In the genomic region with DNA sequence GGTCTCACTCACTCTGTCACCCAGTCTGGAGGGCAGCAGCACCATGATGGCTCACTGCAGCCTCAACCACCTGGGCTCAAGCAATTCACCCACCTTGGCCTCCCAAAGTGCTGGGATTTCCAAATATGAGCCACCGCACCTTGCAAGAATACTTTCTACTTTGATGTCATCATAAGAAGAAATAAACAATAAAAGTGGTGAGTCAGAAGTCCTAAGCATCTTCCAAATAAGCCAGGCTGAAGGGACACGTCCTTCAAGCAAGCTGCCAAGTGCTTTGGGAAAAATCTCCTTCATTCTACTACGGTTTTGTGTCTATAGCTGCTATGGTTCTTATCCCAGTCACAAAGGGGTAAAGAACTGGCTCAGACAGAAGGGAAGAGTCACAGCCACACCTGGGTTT, we compare ENCODE assay signal across 22 cellular contexts. TPM values are rescaled to one million over a fixed set of nuclear protein-coding genes. Genes with fewer than 3 reads are reported as not detected.
A peak's percentile ranks its signal among the peaks of the same experiment; 100 is the strongest.
DNase-seq lines count a peak whose midpoint lies in the region; FAIRE-seq and TF ChIP-seq lines count a peak whose summit lies in the region.
"Had no signal": no experiment of that assay in that cellular context is flagged by ENCODE, and none has a peak within 500 bp of the region (broad histone marks: within the 10 kb centered on the region; RNA-seq: fewer than 3 reads in every experiment).

No MANE protein-coding gene starts in this region.

- TF ChIP-seq CTCF in HFFc6 (IDR thresholded peaks at IDR 0.05) = no peak
- TF ChIP-seq CTCF in astrocyte (IDR thresholded peaks at IDR 0.05; ENCODE audit: insufficient read depth, low read depth, low read length) = no peak
- TF ChIP-seq CTCF in adrenal gland (IDR thresholded peaks at IDR 0.05) = no peak

- H3K27me3 ChIP-seq in astrocyte (ENCODE audit: insufficient read depth, low read length) (no peaks in the 10 kb centered on the region), adrenal gland (no peaks in the 10 kb centered on the region)
- H3K27me3 ChIP-seq in effector memory CD4-positive, alpha-beta T cell (replicated peaks; ENCODE audit: control insufficient read depth, insufficient read depth, low read length, poor library complexity, severe bottlenecking) = no peaks in the 10 kb centered on the region
- H3K27me3 ChIP-seq: BLaER1, Peyer's patch had no signal

- no peaks in the 10 kb centered on the region for H3K9me3 Mint-ChIP-seq in HFFc6
- no peaks in the 10 kb centered on the region for H3K9me3 Mint-ChIP-seq in astrocyte (ENCODE audit: unreplicated experiment)

- intact Hi-C loops in adrenal gland (cut with DNase I) = no loop called here

- peak; percentile 21 for DNase-seq in AG20443 (ENCODE audit: low spot score)
- DNase-seq in HFFc6 = peak; percentile 21
- no peak for DNase-seq in astrocyte (ENCODE audit: low read depth)
- peak; percentile 61 for DNase-seq in iris pigment epithelial cell (ENCODE audit: low read depth)
- DNase-seq in effector memory CD4-positive, alpha-beta T cell = no peak
- DNase-seq in NCI-H69 (lab: John Stamatoyannopoulos, UW) = no peak
- DNase-seq in adrenal gland = no peak
- DNase-seq in H4 (ENCODE audit: low spot score) = no peak
- DNase-seq: Caco-2; CD4-positive, alpha-beta memory T cell; GDM1; GOT3; NCI-H1092 treated with DMSO at 0.1 percent for 48 hours; NCI-H1436 treated with DMSO at 0.1 percent for 48 hours; NCI-H2029; NCI-H226; NCI-H510A treated with DMSO at 0.1 percent for 48 hours; NCI-H774; NK-92 treated with Interleukin-12 subunit alpha and Interleukin-12 subunit beta, amount 100 ng/mL, for 24 hours; Peyer's patch had no signal

- H3K36me3 ChIP-seq in astrocyte (ENCODE audit: insufficient read depth, low read length) = no peaks in the 10 kb centered on the region
- no peaks in the 10 kb centered on the region for H3K36me3 ChIP-seq in effector memory CD4-positive, alpha-beta T cell (ENCODE audit: control insufficient read depth, insufficient read depth, low read length)
- no peaks in the 10 kb centered on the region for H3K36me3 ChIP-seq in adrenal gland (replicated peaks in 1 of 2)
- H3K36me3 ChIP-seq: BLaER1, Peyer's patch had no signal

- H3K4me3 Mint-ChIP-seq in HFFc6 = no peak overlapping the region
- H3K4me3 Mint-ChIP-seq in astrocyte (ENCODE audit: unreplicated experiment) = no peak overlapping the region
- H3K4me3 Mint-ChIP-seq: CD4-positive, alpha-beta memory T cell had no signal

- no peaks in the 10 kb centered on the region for H3K9me3 ChIP-seq in astrocyte (ENCODE audit: insufficient read depth, low read depth, low read length)
- no peaks in the 10 kb centered on the region for H3K9me3 ChIP-seq in effector memory CD4-positive, alpha-beta T cell (ENCODE audit: control insufficient read depth, low read length)
- H3K9me3 ChIP-seq in adrenal gland (replicated peaks in 1 of 3) = no peaks in the 10 kb centered on the region
- H3K9me3 ChIP-seq: Caco-2, Peyer's patch had no signal

- H4K20me1 ChIP-seq in astrocyte (ENCODE audit: insufficient read depth, low read length) = no peaks in the 10 kb centered on the region
- H4K20me1 ChIP-seq: BLaER1 had no signal

- H3K9ac ChIP-seq in astrocyte (ENCODE audit: low read length) = no peak overlapping the region
- H3K9ac ChIP-seq: BLaER1 had no signal

- WGBS in adrenal gland, 4 donors = 45 to 54% (median 46%) methylated on average over 3 of the region's 3 CpGs

- H3K4me3 ChIP-seq in astrocyte (ENCODE audit: insufficient read depth, low read depth, low read length) = no peak overlapping the region
- no peak overlapping the region for H3K4me3 ChIP-seq in effector memory CD4-positive, alpha-beta T cell (ENCODE audit: insufficient read depth, low read depth, low read length, poor library complexity, severe bottlenecking)
- H3K4me3 ChIP-seq in adrenal gland = no peak overlapping the region
- H3K4me3 ChIP-seq: BLaER1, Peyer's patch had no signal

- peaks cover 12% of the 10 kb centered on the region for H3K27me3 Mint-ChIP-seq in HFFc6 (ENCODE audit: insufficient read depth)
- peaks cover 5% of the 10 kb centered on the region for H3K27me3 Mint-ChIP-seq in astrocyte (ENCODE audit: low read depth, unreplicated experiment)
- H3K27me3 Mint-ChIP-seq: CD4-positive, alpha-beta memory T cell had no signal

- H3K4me1 ChIP-seq in astrocyte (ENCODE audit: insufficient read depth, low read length) (no peaks in the 10 kb centered on the region), adrenal gland (replicated peaks in 1 of 2) (no peaks in the 10 kb centered on the region)
- H3K4me1 ChIP-seq in effector memory CD4-positive, alpha-beta T cell (ENCODE audit: control insufficient read depth, insufficient read depth, low read length, poor library complexity, severe bottlenecking) = peaks cover 9% of the 10 kb centered on the region
- H3K4me1 ChIP-seq: Caco-2 had no signal

- no peak overlapping the region for H3K27ac ChIP-seq in astrocyte (ENCODE audit: low read depth, low read length)
- no peak overlapping the region for H3K27ac ChIP-seq in effector memory CD4-positive, alpha-beta T cell (ENCODE audit: insufficient read depth, low read length, poor library complexity, severe bottlenecking)
- H3K27ac ChIP-seq in adrenal gland = no peak overlapping the region
- H3K27ac ChIP-seq: BLaER1, Peyer's patch had no signal

- H3K27ac Mint-ChIP-seq in HFFc6 (no peak overlapping the region), astrocyte (ENCODE audit: unreplicated experiment) (no peak overlapping the region)

- no peak for TF ChIP-seq POLR2A in adrenal gland (IDR thresholded peaks at IDR 0.05)

- H3K79me2 ChIP-seq in astrocyte (ENCODE audit: insufficient read depth, low read length) = no peaks in the 10 kb centered on the region

- no peak overlapping the region for H3K4me2 ChIP-seq in astrocyte (ENCODE audit: low read length)
- H3K4me2 ChIP-seq: BLaER1 had no signal

- no peak overlapping the region for H2AFZ ChIP-seq in astrocyte (ENCODE audit: low read depth, low read length)

- peak; percentile 76 for FAIRE-seq in astrocyte (lab: Jason Lieb, UNC)
- FAIRE-seq: GM18507 had no signal

- H3K36me3 Mint-ChIP-seq in HFFc6 (ENCODE audit: low read depth) (no peaks in the 10 kb centered on the region), astrocyte (ENCODE audit: low read depth, unreplicated experiment) (no peaks in the 10 kb centered on the region)
- H3K36me3 Mint-ChIP-seq: CD4-positive, alpha-beta memory T cell had no signal

- H3K4me1 Mint-ChIP-seq in HFFc6 (ENCODE audit: low read depth) (no peaks in the 10 kb centered on the region), astrocyte (ENCODE audit: low read depth, unreplicated experiment) (peaks cover 4% of the 10 kb centered on the region)

RNA-seq across cellular contexts. Expression of gene HASPIN, which starts 20.3 kb away (rescaled TPM):
- 1 to 10 TPM; 3.5 to 8.0 (median 7.0) TPM for total RNA-seq in HFFc6 (2021; fragmentation: NEBNext Ultra II Directional; extraction: Animal tissue kit (Norgen Biotek cat#: 25700))
- 1.7 and 2.4 TPM in 2 replicates for total RNA-seq in astrocyte
- total RNA-seq in adrenal gland = 1 to 10 TPM in 1 of 8 donors, under 1 TPM in 7; 0.14 to 1.2 (median 0.39) TPM
- under 1 TPM; 0.07 to 0.48 (median 0.08) TPM for polyA plus RNA-seq in adrenal gland
- 8.5 and 9.4 TPM in 2 replicates for total RNA-seq in H4 (2014; rRNA removed; shearing (Covaris generic))

RNA-seq across cellular contexts. Expression of gene P2RX5, which starts 48.1 kb away (rescaled TPM):
- total RNA-seq in HFFc6 (2021; fragmentation: NEBNext Ultra II Directional; extraction: Animal tissue kit (Norgen Biotek cat#: 25700)) = 10 to 100 TPM in 2 of 6 experiments, 1 to 10 TPM in 4; 5.2 to 16.1 (median 7.0) TPM
- total RNA-seq in astrocyte = 2.4 TPM in 2 replicates
- total RNA-seq in adrenal gland = 1 to 10 TPM in 5 of 8 donors, under 1 TPM in 3; 0.25 to 2.8 (median 1.2) TPM
- 1 to 10 TPM in 1 of 3 donors, under 1 TPM in 2; 0.59 to 2.0 (median 0.88) TPM for polyA plus RNA-seq in adrenal gland
- total RNA-seq in H4 (2014; rRNA removed; shearing (Covaris generic)) = not detected in 2 replicates

RNA-seq across cellular contexts. Expression of gene ITGAE, which starts 57.0 kb away (rescaled TPM):
- 10 to 100 TPM; 28.2 to 35.0 (median 30.8) TPM for total RNA-seq in HFFc6 (2021; fragmentation: NEBNext Ultra II Directional; extraction: Animal tissue kit (Norgen Biotek cat#: 25700))
- 23.3 and 30.9 TPM in 2 replicates for total RNA-seq in astrocyte
- 10 to 100 TPM in 7 of 8 donors, 1 to 10 TPM in 1; 4.9 to 36.2 (median 23.0) TPM for total RNA-seq in adrenal gland
- polyA plus RNA-seq in adrenal gland = 10 to 100 TPM; 46.7 to 85.3 (median 48.2) TPM
- 37.6 and 43.0 TPM in 2 replicates for total RNA-seq in H4 (2014; rRNA removed; shearing (Covaris generic))

Comparison
In these comparisons a context has a peak if more than half of its experiments do, and no peak if none do; other contexts are left out.
1. DNase-seq: peak in AG20443 (single experiment), HFFc6 (single experiment) and iris pigment epithelial cell (single experiment); none in astrocyte (single experiment), effector memory CD4-positive, alpha-beta T cell (0 of 3), NCI-H69 (single experiment), adrenal gland (0 of 7) and H4 (single experiment).